ENCODE assay signal across 22 cellular contexts in the genomic region with DNA sequence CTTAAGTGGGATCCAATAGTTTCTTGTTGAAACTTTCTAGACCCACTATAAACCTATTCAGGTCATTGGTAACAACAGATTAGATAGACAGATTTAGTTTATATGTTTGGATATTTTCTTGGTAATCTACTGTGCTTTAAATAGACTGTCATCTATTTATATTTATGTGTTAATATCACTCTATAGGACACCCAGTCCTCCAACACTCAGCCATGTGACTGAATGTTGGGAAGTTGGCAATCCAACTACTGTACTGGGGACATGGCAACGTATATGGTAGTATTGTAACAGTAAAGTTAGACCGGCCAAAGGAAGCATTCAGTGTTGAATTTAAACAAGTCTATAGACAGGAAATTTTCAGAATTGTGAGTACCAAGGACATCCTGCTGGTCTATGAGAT.
"Had no signal": no experiment of that assay in that cellular context is flagged by ENCODE, and none has a peak within 500 bp of the region (broad histone marks: within the 10 kb centered on the region; RNA-seq: fewer than 3 reads in every experiment).

No MANE protein-coding gene starts in this region.

- H3K27me3 ChIP-seq: left lung, pancreas, stomach had no signal

- H3K27ac ChIP-seq: foreskin keratinocyte, left lung, pancreas, stomach, thoracic aorta had no signal

- H3K9me3 ChIP-seq: pancreas, stomach, thoracic aorta had no signal

- ATAC-seq: foreskin keratinocyte; left lung; natural killer cell treated with Interleukin-12 subunit alpha and Interleukin-12 subunit beta and Interleukin-15 and Interleukin-18, amount 100 ng/mL, for 72 hours; pancreas; sciatic nerve had no signal

- H3K4me1 ChIP-seq: foreskin keratinocyte, left lung, pancreas, stomach had no signal

- DNase-seq: dermis blood vessel endothelial cell; endodermal cell; erythroblast; foreskin keratinocyte; head of caudate nucleus; hypothalamus; islet precursor cell; left lung; mesenchymal stem cell; midbrain; occipital lobe; pancreas; small intestine; stimulated activated CD4-positive, alpha-beta T cell treated with anti-CD3 and anti-CD28 coated beads, Interleukin-12 subunit alpha, Interleukin-12 subunit beta, amount 100 ng/mL, for 4 hours; stimulated activated naive CD4-positive, alpha-beta T cell; stomach; substantia nigra; trophoblast cell had no signal

- H3K36me3 ChIP-seq: left lung, pancreas, stomach, thoracic aorta had no signal

- H3K4me3 ChIP-seq: left lung, lung, pancreas, stomach, thoracic aorta had no signal
